20 cellular contexts compared by ENCODE assay signal in genomic region chr10:118214751-118215150, GRCh38.
"Had no signal": no experiment of that assay in that cellular context is flagged by ENCODE, and none has a peak within 500 bp of the region (broad histone marks: within the 10 kb centered on the region; RNA-seq: fewer than 3 reads in every experiment).

No MANE protein-coding gene starts in this region.

- H3K4me1 ChIP-seq: esophagus squamous epithelium, tibial artery, upper lobe of left lung, vagina had no signal

- H3K36me3 ChIP-seq: esophagus squamous epithelium, neutrophil, ovary, tibial artery, upper lobe of left lung, vagina had no signal

- DNase-seq: cortex of kidney; dorsolateral prefrontal cortex; effector CD8-positive, alpha-beta T cell; esophagus squamous epithelium; foreskin melanocyte; head of caudate nucleus; left colon; left ventricle myocardium superior; mesenchymal stem cell; naive B cell; ovary; stimulated activated CD4-positive, alpha-beta T cell treated with anti-CD3 and anti-CD28 coated beads, Interleukin-4, amount 100 ng/mL, for 1 hour; stimulated activated CD8-positive, alpha-beta memory T cell treated with anti-CD3 and anti-CD28 coated beads, Interleukin-4, amount 100 ng/mL, for 48 hours; tibial artery; upper lobe of left lung had no signal

- H3K27me3 ChIP-seq: esophagus squamous epithelium, hepatocyte, ovary, tibial artery, upper lobe of left lung, vagina had no signal

- H3K27ac ChIP-seq: dorsolateral prefrontal cortex, epithelial cell of prostate, esophagus squamous epithelium, hepatocyte, neutrophil, ovary, tibial artery, upper lobe of left lung, vagina had no signal

- H3K9me3 ChIP-seq: esophagus squamous epithelium, neutrophil, ovary, tibial artery, upper lobe of left lung, vagina had no signal

- H3K4me3 ChIP-seq: dorsolateral prefrontal cortex, esophagus squamous epithelium, hepatocyte, lung, ovary, tibial artery, upper lobe of left lung, vagina had no signal
